ENCODE assay signal across 12 cellular contexts in the genomic region with DNA sequence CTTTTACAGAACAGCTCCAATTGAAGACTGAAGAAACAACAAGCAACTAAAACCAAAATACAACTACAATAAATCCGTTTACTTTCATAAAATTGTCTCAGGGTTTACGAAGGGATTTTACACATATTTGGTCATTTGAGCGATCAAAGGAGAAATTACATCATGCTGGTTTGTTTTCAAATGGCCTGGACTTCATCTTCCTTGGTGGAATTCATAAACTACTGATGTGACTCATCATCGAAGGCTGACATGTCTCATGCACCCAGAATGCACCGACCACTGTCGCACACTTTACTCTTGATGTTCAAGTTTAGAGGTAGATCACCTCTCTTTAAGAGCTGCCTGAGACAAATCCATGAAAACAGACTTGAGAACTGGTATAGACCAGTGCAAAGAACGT. TPM values are rescaled to one million over a fixed set of nuclear protein-coding genes. Genes with fewer than 3 reads are reported as not detected.
DNase-seq lines count a peak whose midpoint lies in the region; ATAC-seq and TF ChIP-seq lines count a peak whose summit lies in the region.
"Had no signal": no experiment of that assay in that cellular context is flagged by ENCODE, and none has a peak within 500 bp of the region (broad histone marks: within the 10 kb centered on the region; RNA-seq: fewer than 3 reads in every experiment).

No MANE protein-coding gene starts in this region.

- H3K4me1 ChIP-seq in right atrium auricular region: peaks cover 0 to 5% of the 10 kb centered on the region in 2 donors
- H3K4me1 ChIP-seq in Karpas-422 (ENCODE audit: low read length): no peaks in the 10 kb centered on the region
- no peaks in the 10 kb centered on the region for H3K4me1 ChIP-seq in lower lobe of right lung

- no peak overlapping the region for H3K4me2 ChIP-seq in Karpas-422 (ENCODE audit: low read depth, low read length, poor library complexity, severe bottlenecking)

- H3K9ac ChIP-seq in Karpas-422 (ENCODE audit: low read length): no peak overlapping the region

- H3K36me3 ChIP-seq in right atrium auricular region (no peaks in the 10 kb centered on the region), Karpas-422 (ENCODE audit: insufficient read depth, low read length) (no peaks in the 10 kb centered on the region), lower lobe of right lung (no peaks in the 10 kb centered on the region)
- H3K36me3 ChIP-seq: heart left ventricle had no signal

- no peak overlapping the region for H3K27ac ChIP-seq in right atrium auricular region
- no peak overlapping the region for H3K27ac ChIP-seq in Karpas-422 (ENCODE audit: low read length)
- H3K27ac ChIP-seq in lower lobe of right lung: no peak overlapping the region
- H3K27ac ChIP-seq: heart left ventricle had no signal

- TF ChIP-seq CTCF in WI38 (IDR thresholded peaks at IDR 0.05; ENCODE audit: low read depth, low read length) (no peak), right atrium auricular region (IDR thresholded peaks at IDR 0.05) (no peak), lower lobe of right lung (IDR thresholded peaks at IDR 0.05) (no peak)

- no peaks in the 10 kb centered on the region for H3K9me3 ChIP-seq in right atrium auricular region
- no peaks in the 10 kb centered on the region for H3K9me3 ChIP-seq in Karpas-422 (ENCODE audit: low read length)
- H3K9me3 ChIP-seq in lower lobe of right lung: no peaks in the 10 kb centered on the region
- H3K9me3 ChIP-seq: heart left ventricle had no signal

- peak overlapping the region; percentile 38 for H3K4me3 ChIP-seq in WI38 (ENCODE audit: low read depth, low read length)
- no peak overlapping the region for H3K4me3 ChIP-seq in right atrium auricular region
- H3K4me3 ChIP-seq in Karpas-422 (ENCODE audit: low read length): no peak overlapping the region
- no peak overlapping the region for H3K4me3 ChIP-seq in lower lobe of right lung
- H3K4me3 ChIP-seq: heart left ventricle had no signal

- H4K20me1 ChIP-seq in Karpas-422 (ENCODE audit: insufficient read depth, low read depth, low read length): no peaks in the 10 kb centered on the region

- H3K9me2 ChIP-seq in Karpas-422 (replicated peaks; ENCODE audit: insufficient read depth, low read length): no peaks in the 10 kb centered on the region

- no peak overlapping the region for H2AFZ ChIP-seq in Karpas-422 (ENCODE audit: low read length)

- H3K27me3 ChIP-seq in right atrium auricular region (no peaks in the 10 kb centered on the region), Karpas-422 (ENCODE audit: low read length) (no peaks in the 10 kb centered on the region), lower lobe of right lung (ENCODE audit: low read depth) (no peaks in the 10 kb centered on the region)
- H3K27me3 ChIP-seq: heart left ventricle had no signal

- intact Hi-C loops in lower lobe of right lung (cut with DNase I): no loop called here

- no peak for ATAC-seq in lower lobe of right lung
- ATAC-seq: heart left ventricle had no signal

- DNase-seq in AG08396 (ENCODE audit: low spot score) (peak; percentile 78), HPDE6-E6E7 (ENCODE audit: extremely low spot score) (peak; percentile 60), glomerular visceral epithelial cell (ENCODE audit: extremely low spot score) (peak; percentile 83), right atrium auricular region (ENCODE audit: low spot score) (no peak), Karpas-422 (no peak), NCI-H1417 (lab: John Stamatoyannopoulos, UW) (no peak), lower lobe of right lung (no peak)
- DNase-seq: activated T-cell treated with anti-CD3 and anti-CD28 coated beads for 4 hours, caudate nucleus, heart left ventricle, MM.1S had no signal

- H3K79me2 ChIP-seq in Karpas-422 (ENCODE audit: low read length): no peaks in the 10 kb centered on the region

RNA-seq across cellular contexts. Expression of a gene that starts 25.6 kb away (rescaled TPM):
- total RNA-seq in right atrium auricular region: under 1 TPM; 0.22 to 0.75 TPM
- total RNA-seq in Karpas-422 (2014; rRNA removed; shearing (Covaris generic); ENCODE audit: low replicate concordance): 43.4 and 52.8 TPM in 2 replicates
- total RNA-seq in lower lobe of right lung: 1.6 TPM

Comparison
In these comparisons a context has a peak if more than half of its experiments do, and no peak if none do; other contexts are left out.
1. DNase-seq: peak in AG08396 (single experiment), HPDE6-E6E7 (single experiment) and glomerular visceral epithelial cell (single experiment); none in right atrium auricular region (single experiment), Karpas-422 (single experiment), NCI-H1417 (0 of 3) and lower lobe of right lung (single experiment).
2. RNA of a gene that starts 25.6 kb away (total RNA-seq): 43.4 to 52.8 TPM in Karpas-422; 1.6 TPM in lower lobe of right lung (single experiment) and 0.22 to 0.75 TPM in right atrium auricular region; every median in the first group is over 10 times any median in the second.